In the genomic region with DNA sequence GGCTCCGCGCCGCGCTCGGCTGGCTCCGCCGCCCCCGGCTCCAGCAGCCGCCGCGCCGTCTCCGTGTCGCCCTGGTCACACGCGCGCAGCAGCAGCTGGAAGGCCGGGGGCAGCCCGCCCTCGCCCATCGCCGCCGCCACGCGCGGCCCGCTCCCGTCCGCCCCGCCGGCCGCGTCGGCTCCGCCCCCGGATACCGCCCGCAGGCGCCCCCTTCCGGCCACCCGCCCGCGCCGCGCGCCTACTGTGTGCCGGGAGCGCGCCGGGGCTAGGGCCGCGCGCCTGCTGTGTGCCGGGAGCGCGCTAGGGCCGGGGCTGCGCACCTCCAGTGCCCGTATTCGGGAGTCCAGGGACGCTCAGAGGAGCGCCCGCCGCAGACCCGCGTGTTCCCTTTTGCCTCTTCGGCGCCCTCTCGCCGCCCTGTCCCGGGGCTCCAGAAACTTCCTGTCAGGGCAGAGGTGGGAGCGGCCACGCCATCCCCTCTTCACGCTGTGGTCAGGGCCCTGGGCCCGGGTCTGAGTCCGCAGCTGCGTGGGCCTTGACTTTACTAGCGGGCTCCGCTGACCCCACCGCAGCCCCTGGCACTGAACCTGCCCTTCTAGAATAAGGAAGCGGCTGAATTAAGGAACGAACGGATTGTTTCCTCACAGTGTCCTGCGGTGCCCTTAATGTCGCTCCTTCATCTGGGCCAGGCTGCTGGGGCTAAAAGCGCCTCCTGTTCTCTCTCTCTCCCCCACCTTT, we compare ENCODE assay signal across 8 cellular contexts. TPM values are rescaled to one million over a fixed set of nuclear protein-coding genes. Genes with fewer than 3 reads are reported as not detected.
A peak's percentile ranks its signal among the peaks of the same experiment; 100 is the strongest.
DNase-seq lines count a peak whose midpoint lies in the region; ATAC-seq, FAIRE-seq and TF ChIP-seq lines count a peak whose summit lies in the region.

Gene ANKS6, minus strand, starts transcription at position 192 of the 738 bp plus-strand sequence. Its CDS starts 64 bp downstream, at position 128.

- ATAC-seq in GM19467 (IDR thresholded peaks at IDR 0.05; ENCODE audit: unreplicated experiment), result peak; percentile 93
- peak; percentile 80 for ATAC-seq in RWPE2 (ENCODE audit: low read depth)

- no peaks in the 10 kb centered on the region for H3K36me3 ChIP-seq in RWPE2 (ENCODE audit: low read depth)
- H3K36me3 ChIP-seq in neuronal stem cell (replicated peaks in 1 of 2; ENCODE audit: control insufficient read depth in 2 of 2, insufficient read depth in 2 of 2, low read length in 2 of 2), result no peaks in the 10 kb centered on the region
- no peaks in the 10 kb centered on the region for H3K36me3 ChIP-seq in subcutaneous abdominal adipose tissue (ENCODE audit: control insufficient read depth in 5 of 5, insufficient read depth in 5 of 5, low read length in 5 of 5)

- no peak for FAIRE-seq in frontal cortex (lab: Jason Lieb, UNC)

- WGBS in neuronal stem cell (ENCODE audit: extremely low coverage in 2 of 2, insufficient read length in 2 of 2, insufficient replicate concordance in 1 of 2), 2 donors, result no CpG with 5 or more reads among the region's 86 CpGs

- no peaks in the 10 kb centered on the region for H3K9me3 ChIP-seq in RWPE2 (ENCODE audit: severe bottlenecking)
- peaks cover 8 to 13% of the 10 kb centered on the region in 2 donors for H3K9me3 ChIP-seq in neuronal stem cell (replicated peaks in 1 of 2; ENCODE audit: control insufficient read depth in 2 of 2, insufficient read depth in 1 of 2, low read depth in 1 of 2, low read length in 2 of 2)
- peaks cover 0 to 5% (median 0%) of the 10 kb centered on the region in 5 donors for H3K9me3 ChIP-seq in subcutaneous abdominal adipose tissue (ENCODE audit: control insufficient read depth in 5 of 5, low read length in 5 of 5)

- no peak within 1 kb of the TSS for H3K14ac ChIP-seq in neuronal stem cell (ENCODE audit: low read length)

- H3K27me3 ChIP-seq in RWPE2 (ENCODE audit: insufficient read depth, poor library complexity, severe bottlenecking), result no peaks in the 10 kb centered on the region
- H3K27me3 ChIP-seq in neuronal stem cell (ENCODE audit: control insufficient read depth in 3 of 3, insufficient read depth in 3 of 3, low read depth in 1 of 3, low read length in 3 of 3), result peaks cover 0 to 3% (median 2%) of the 10 kb centered on the region in 3 experiments
- H3K27me3 ChIP-seq in subcutaneous abdominal adipose tissue (ENCODE audit: control insufficient read depth in 5 of 5, insufficient read depth in 4 of 5, low read length in 5 of 5), result no peaks in the 10 kb centered on the region

- H2BK5ac ChIP-seq in neuronal stem cell (ENCODE audit: low read length), result peak within 1 kb of the TSS; percentile 73

- H3K4me3 ChIP-seq in RWPE2 (ENCODE audit: severe bottlenecking) (peak within 1 kb of the TSS; percentile 83), neuronal stem cell (ENCODE audit: low read length in 2 of 2) (peak within 1 kb of the TSS; percentile 77 to 93), subcutaneous abdominal adipose tissue (ENCODE audit: low read depth in 1 of 5, low read length in 5 of 5) (peak within 1 kb of the TSS; percentile 71 to 83 (median 73))

- H2BK12ac ChIP-seq in neuronal stem cell (ENCODE audit: low read length), result no peak within 1 kb of the TSS

- H3K18ac ChIP-seq in neuronal stem cell (ENCODE audit: low read length), result peak within 1 kb of the TSS; percentile 93

- H2AK5ac ChIP-seq in neuronal stem cell (ENCODE audit: low read depth, low read length), result no peak within 1 kb of the TSS

- H3K23ac ChIP-seq in neuronal stem cell (ENCODE audit: low read depth, low read length, poor library complexity), result peak within 1 kb of the TSS; percentile 62

- DNase-seq in COR-L47 (lab: John Stamatoyannopoulos, UW), result peak; percentile 42
- DNase-seq in HT-29 (ENCODE audit: low spot score), result peak; percentile 65
- DNase-seq in RWPE2 (ENCODE audit: low spot score), result no peak
- peak; percentile 72 for DNase-seq in activated gamma-delta T cell treated with anti-CD3 and anti-CD28 coated beads, Interleukin-2, amount 50 U/mL, for 16 hours (ENCODE audit: low read depth)
- peak; percentile 93 to 95 for DNase-seq in frontal cortex (ENCODE audit: low spot score in 2 of 2)
- DNase-seq in neuronal stem cell (ENCODE audit: low spot score), result peak; percentile 85

- H3K4ac ChIP-seq in neuronal stem cell (ENCODE audit: low read length), result no peak within 1 kb of the TSS

- H2BK120ac ChIP-seq in neuronal stem cell (ENCODE audit: low read depth, low read length), result peak within 1 kb of the TSS; percentile 56

- H3K4me2 ChIP-seq in neuronal stem cell (ENCODE audit: insufficient read depth, low read length, poor library complexity, severe bottlenecking), result peak within 1 kb of the TSS; percentile 74

- H4K8ac ChIP-seq in neuronal stem cell (ENCODE audit: low read depth, low read length), result peak within 1 kb of the TSS; percentile 7

- peak within 1 kb of the TSS; percentile 100 for H2AFZ ChIP-seq in neuronal stem cell (ENCODE audit: low read length)

- H3K9ac ChIP-seq in neuronal stem cell (ENCODE audit: low read depth, low read length, poor library complexity) (peak within 1 kb of the TSS; percentile 93), subcutaneous abdominal adipose tissue (ENCODE audit: low read length in 5 of 5) (peak within 1 kb of the TSS in 4 of 5 donors; percentile 70 to 81 (median 80))

- H3K4me1 ChIP-seq in RWPE2 (ENCODE audit: insufficient read depth, poor library complexity, severe bottlenecking), result no peaks in the 10 kb centered on the region
- H3K4me1 ChIP-seq in neuronal stem cell (ENCODE audit: control insufficient read depth in 2 of 2, insufficient read depth in 1 of 2, low read depth in 1 of 2, low read length in 2 of 2), result peaks cover 4 to 18% of the 10 kb centered on the region in 2 donors
- H3K4me1 ChIP-seq in subcutaneous abdominal adipose tissue (ENCODE audit: control insufficient read depth in 5 of 5, insufficient read depth in 5 of 5, low read length in 5 of 5), result peaks cover 0 to 23% (median 20%) of the 10 kb centered on the region in 5 donors

- peak within 1 kb of the TSS; percentile 16 for H3K27ac ChIP-seq in RWPE2 (ENCODE audit: poor library complexity, severe bottlenecking)
- H3K27ac ChIP-seq in neuronal stem cell (replicated peaks; ENCODE audit: low read length), result no peak within 1 kb of the TSS
- peak within 1 kb of the TSS; percentile 37 for H3K27ac ChIP-seq in subcutaneous abdominal adipose tissue (ENCODE audit: low read depth, low read length)

- H2BK15ac ChIP-seq in neuronal stem cell (ENCODE audit: low read length), result no peak within 1 kb of the TSS

- H3K79me1 ChIP-seq in neuronal stem cell (ENCODE audit: low read depth, low read length), result peaks cover 4% of the 10 kb centered on the region

- TF ChIP-seq CTCF in RWPE2 (IDR thresholded peaks at IDR 0.05; ENCODE audit: poor library complexity, severe bottlenecking), result peak; percentile 93

- H4K91ac ChIP-seq in neuronal stem cell (ENCODE audit: low read depth, low read length, poor library complexity), result no peak within 1 kb of the TSS

RNA-seq across cellular contexts. Expression of gene ANKS6, which starts in this region (rescaled TPM):
- 43.7 and 47.8 TPM in 2 replicates for total RNA-seq in HT-29 (2014; rRNA removed; shearing (Covaris generic))
- 2.4 TPM for total RNA-seq in frontal cortex
- polyA plus RNA-seq in neuronal stem cell (2013, experiment 1 of 2), result 31.8 TPM
- polyA plus RNA-seq in neuronal stem cell (2013, experiment 2 of 2), result 30.2 TPM

Comparison
In these comparisons a context has a peak if more than half of its experiments do, and no peak if none do; other contexts are left out.
1. RNA of gene ANKS6 (total RNA-seq): 43.7 to 47.8 TPM in HT-29; 2.4 TPM in frontal cortex (single experiment); every median in the first group is over 10 times any median in the second.
2. Peak in every context shown above with its lines, with median percentiles within 50 percentile points of each other: H3K4me3 ChIP-seq.